25 cellular contexts compared by ENCODE assay signal in genomic region chr5:24491482-24491881, GRCh38.
"Had no signal": no experiment of that assay in that cellular context is flagged by ENCODE, and none has a peak within 500 bp of the region (broad histone marks: within the 10 kb centered on the region; RNA-seq: fewer than 3 reads in every experiment).

No MANE protein-coding gene starts in this region.

- H3K27me3 ChIP-seq: dorsolateral prefrontal cortex, heart left ventricle, spleen, testis, tibial nerve had no signal

- H3K36me3 ChIP-seq: heart left ventricle, left ventricle myocardium inferior, lower lobe of right lung, prostate gland, spleen, tibial nerve had no signal

- H3K9me3 Mint-ChIP-seq: memory B cell; nephron; stimulated activated memory B cell treated with anti-CD40 and anti-IgM and Interleukin-4, amounts not matched to agents 10 μg/mL and 1 μg/mL and 100 μg/mL, for 72 hours; stimulated activated naive CD8-positive, alpha-beta T cell treated with anti-CD3 and anti-CD28 coated beads, Interleukin-15, Interleukin-2, amounts not matched to agents 100 ng/mL and 50 ng/mL, for 24 hours had no signal

- H3K27ac Mint-ChIP-seq: memory B cell; naive B cell; nephron; stimulated activated memory B cell treated with anti-CD40 and anti-IgM and Interleukin-4, amounts not matched to agents 10 μg/mL and 1 μg/mL and 100 μg/mL, for 72 hours; stimulated activated naive CD8-positive, alpha-beta T cell treated with anti-CD3 and anti-CD28 coated beads, Interleukin-15, Interleukin-2, amounts not matched to agents 100 ng/mL and 50 ng/mL, for 24 hours had no signal

- H3K4me3 Mint-ChIP-seq: memory B cell; naive B cell; nephron; stimulated activated memory B cell treated with anti-CD40 and anti-IgM and Interleukin-4, amounts not matched to agents 10 μg/mL and 1 μg/mL and 100 μg/mL, for 72 hours; stimulated activated naive CD8-positive, alpha-beta T cell treated with anti-CD3 and anti-CD28 coated beads, Interleukin-15, Interleukin-2, amounts not matched to agents 100 ng/mL and 50 ng/mL, for 24 hours had no signal

- H3K27me3 Mint-ChIP-seq: memory B cell; naive B cell; stimulated activated memory B cell treated with anti-CD40 and anti-IgM and Interleukin-4, amounts not matched to agents 10 μg/mL and 1 μg/mL and 100 μg/mL, for 72 hours; stimulated activated naive CD8-positive, alpha-beta T cell treated with anti-CD3 and anti-CD28 coated beads, Interleukin-15, Interleukin-2, amounts not matched to agents 100 ng/mL and 50 ng/mL, for 24 hours had no signal

- H3K36me3 Mint-ChIP-seq: memory B cell; naive B cell; stimulated activated memory B cell treated with anti-CD40 and anti-IgM and Interleukin-4, amounts not matched to agents 10 μg/mL and 1 μg/mL and 100 μg/mL, for 72 hours had no signal

- H3K9me3 ChIP-seq: heart left ventricle, left ventricle myocardium inferior, lower lobe of right lung, prostate gland, spleen, testis had no signal

- H3K4me1 Mint-ChIP-seq: memory B cell; naive B cell; stimulated activated memory B cell treated with anti-CD40 and anti-IgM and Interleukin-4, amounts not matched to agents 10 μg/mL and 1 μg/mL and 100 μg/mL, for 72 hours had no signal

- DNase-seq: cortex of kidney; dorsolateral prefrontal cortex; effector CD8-positive, alpha-beta T cell; foreskin melanocyte; heart left ventricle; hypothalamus; islet precursor cell; left ventricle myocardium inferior; lower lobe of right lung; midbrain; naive B cell; retina; spleen; stimulated activated CD4-positive, alpha-beta T cell treated with anti-CD3 and anti-CD28 coated beads, Interleukin-15, amount 100 ng/mL, for 24 hours; stimulated activated CD4-positive, alpha-beta T cell treated with anti-CD3 and anti-CD28 coated beads, Interleukin-1b, Interleukin-23, amount 100 ng/mL, for 48 hours; stimulated activated CD4-positive, alpha-beta T cell treated with anti-CD3 and anti-CD28 coated beads, Interleukin-4, amount 100 ng/mL, for 24 hours; testis had no signal

- H2AFZ ChIP-seq: parathyroid adenoma had no signal

- H3K4me1 ChIP-seq: heart left ventricle, left ventricle myocardium inferior, lower lobe of right lung, parathyroid adenoma, prostate gland, spleen, testis, tibial nerve had no signal

- H3K79me2 ChIP-seq: parathyroid adenoma had no signal

- H3K4me3 ChIP-seq: dorsolateral prefrontal cortex, heart left ventricle, left ventricle myocardium inferior, lower lobe of right lung, prostate gland, spleen, testis, tibial nerve had no signal

- ATAC-seq: heart left ventricle; lower lobe of right lung; sciatic nerve; stimulated activated memory B cell treated with anti-CD40 and anti-IgM and Interleukin-4, amounts not matched to agents 10 μg/mL and 1 μg/mL and 100 μg/mL, for 72 hours had no signal

- H3K27ac ChIP-seq: dorsolateral prefrontal cortex, heart left ventricle, left ventricle myocardium inferior, lower lobe of right lung, parathyroid adenoma, prostate gland, spleen, testis, tibial nerve had no signal

- H3K9ac ChIP-seq: parathyroid adenoma had no signal
